Comparison of ENCODE assay signal across 17 cellular contexts in the genomic region with DNA sequence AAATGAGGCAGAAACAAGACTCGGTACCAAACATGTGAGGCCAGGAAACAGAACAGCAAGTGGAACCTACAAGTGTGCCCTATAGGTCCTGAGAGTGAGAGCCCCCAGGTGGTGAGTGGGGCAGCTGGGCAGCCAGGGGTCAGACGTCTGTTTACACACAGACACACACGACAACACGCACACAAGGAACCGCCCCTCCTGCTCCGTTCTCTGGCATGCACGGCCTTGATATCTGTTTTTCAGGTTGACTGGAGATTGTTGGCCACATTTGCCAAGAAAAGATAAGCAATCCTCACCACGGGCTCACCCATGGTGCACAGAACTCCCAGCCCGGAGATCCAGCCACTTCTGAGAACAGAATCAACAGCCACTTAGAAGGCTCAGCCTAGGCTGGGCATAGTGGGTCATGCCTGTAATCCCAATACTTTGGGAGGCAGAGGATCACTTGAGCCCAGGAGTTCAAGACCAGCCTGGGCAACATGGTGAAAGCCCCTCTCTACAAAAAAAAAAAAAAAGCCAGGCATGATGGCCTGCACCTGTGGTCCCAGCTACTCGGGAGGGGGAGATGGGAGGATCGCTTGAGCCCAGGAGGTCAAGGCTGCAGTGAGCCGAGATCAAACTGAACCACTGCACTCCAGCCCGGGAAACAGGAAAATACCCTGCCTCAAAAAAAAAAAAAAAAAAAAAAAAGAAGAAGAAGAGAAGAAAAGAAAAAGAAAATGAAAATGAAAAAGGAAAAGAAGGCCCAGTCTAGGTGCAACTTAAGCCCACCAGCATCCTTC. TPM values are rescaled to one million over a fixed set of nuclear protein-coding genes. Genes with fewer than 3 reads are reported as not detected.
DNase-seq lines count a peak whose midpoint lies in the region; ATAC-seq and TF ChIP-seq lines count a peak whose summit lies in the region.
"Had no signal": no experiment of that assay in that cellular context is flagged by ENCODE, and none has a peak within 500 bp of the region (broad histone marks: within the 10 kb centered on the region; RNA-seq: fewer than 3 reads in every experiment).

No MANE protein-coding gene starts in this region.

- H3K27me3 Mint-ChIP-seq in osteocyte (ENCODE audit: unreplicated experiment) = peaks cover 13% of the 10 kb centered on the region
- peaks cover 16% of the 10 kb centered on the region for H3K27me3 Mint-ChIP-seq in HFFc6 (ENCODE audit: insufficient read depth)

- WGBS in body of pancreas, 2 donors = 25 to 44% methylated on average over 8 to 10 of the region's 13 CpGs

- no peak overlapping the region for H3K4me3 ChIP-seq in body of pancreas
- no peak overlapping the region for H3K4me3 ChIP-seq in coronary artery

- H3K4me1 Mint-ChIP-seq in osteocyte (ENCODE audit: unreplicated experiment) = no peaks in the 10 kb centered on the region
- H3K4me1 Mint-ChIP-seq in HFFc6 (ENCODE audit: low read depth) = no peaks in the 10 kb centered on the region

- ATAC-seq in Right ventricle myocardium superior (ENCODE audit: poor library complexity) (peak; percentile 14), body of pancreas (peak; percentile 47)
- ATAC-seq: activated CD8-positive, alpha-beta memory T cell treated with anti-CD3 and anti-CD28 coated beads, Interleukin-2, amount 10 ng/mL, durations not matched to agents 7 days and 5 days; CD8-positive, alpha-beta T cell had no signal

- no peaks in the 10 kb centered on the region for H3K36me3 ChIP-seq in body of pancreas (replicated peaks in 1 of 2; ENCODE audit: insufficient read depth in 1 of 2, low read depth in 2 of 2)

- H3K4me1 ChIP-seq in body of pancreas = peaks cover 10% of the 10 kb centered on the region

- TF ChIP-seq POLR2A in body of pancreas (IDR thresholded peaks at IDR 0.05) = no peak

- intact Hi-C loops in Right ventricle myocardium superior (cut with DNase I) = no loop called here
- intact Hi-C loops in cardiac septum (cut with DNase I) = no loop called here
- intact Hi-C loops in body of pancreas (cut with DNase I) = no loop called here

- H3K9me3 Mint-ChIP-seq in osteocyte (ENCODE audit: unreplicated experiment) = no peaks in the 10 kb centered on the region
- H3K9me3 Mint-ChIP-seq in HFFc6 = no peaks in the 10 kb centered on the region
- H3K9me3 Mint-ChIP-seq: activated naive CD4-positive, alpha-beta T cell treated with anti-CD3 and anti-CD28 coated beads for 36 hours; brain; CD8-positive, alpha-beta T cell; memory B cell had no signal

- H3K4me3 Mint-ChIP-seq in osteocyte (ENCODE audit: unreplicated experiment) = no peak overlapping the region
- H3K4me3 Mint-ChIP-seq in HFFc6 = no peak overlapping the region
- H3K4me3 Mint-ChIP-seq: activated CD8-positive, alpha-beta memory T cell treated with anti-CD3 and anti-CD28 coated beads, Interleukin-2, amount 10 ng/mL, durations not matched to agents 7 days and 5 days; activated naive CD4-positive, alpha-beta T cell treated with anti-CD3 and anti-CD28 coated beads for 36 hours; brain; CD8-positive, alpha-beta T cell; memory B cell had no signal

- H3K27ac ChIP-seq in body of pancreas (no peak overlapping the region), coronary artery (no peak overlapping the region)

- no peaks in the 10 kb centered on the region for H3K9me3 ChIP-seq in body of pancreas

- H3K36me3 Mint-ChIP-seq in osteocyte (ENCODE audit: unreplicated experiment) (no peaks in the 10 kb centered on the region), HFFc6 (ENCODE audit: low read depth) (no peaks in the 10 kb centered on the region)
- H3K36me3 Mint-ChIP-seq: activated CD8-positive, alpha-beta memory T cell treated with anti-CD3 and anti-CD28 coated beads, Interleukin-2, amount 10 ng/mL, durations not matched to agents 7 days and 5 days; brain; CD8-positive, alpha-beta T cell; memory B cell had no signal

- no peaks in the 10 kb centered on the region for H3K27me3 ChIP-seq in body of pancreas

- no peak overlapping the region for H3K27ac Mint-ChIP-seq in osteocyte (ENCODE audit: unreplicated experiment)
- H3K27ac Mint-ChIP-seq in HFFc6 = no peak overlapping the region
- H3K27ac Mint-ChIP-seq: activated CD8-positive, alpha-beta memory T cell treated with anti-CD3 and anti-CD28 coated beads, Interleukin-2, amount 10 ng/mL, durations not matched to agents 7 days and 5 days; activated naive CD4-positive, alpha-beta T cell treated with anti-CD3 and anti-CD28 coated beads for 36 hours; CD8-positive, alpha-beta T cell; memory B cell had no signal

- no peak for TF ChIP-seq CTCF in body of pancreas (IDR thresholded peaks at IDR 0.05)
- TF ChIP-seq CTCF in osteocyte (IDR thresholded peaks at IDR 0.05) = no peak
- TF ChIP-seq CTCF in coronary artery (IDR thresholded peaks at IDR 0.05) = no peak
- no peak for TF ChIP-seq CTCF in HFFc6 (IDR thresholded peaks at IDR 0.05)

- no peak for DNase-seq in Right ventricle myocardium superior
- DNase-seq in cardiac septum (ENCODE audit: low spot score) = no peak
- DNase-seq in body of pancreas = peak in 2 of 4 donors; percentile 18 to 40
- peak; percentile 45 for DNase-seq in mesenteric fat pad (ENCODE audit: low spot score)
- DNase-seq in NCI-H510A treated with DMSO at 0.1 percent for 48 hours (lab: John Stamatoyannopoulos, UW) = no peak
- no peak for DNase-seq in osteocyte (ENCODE audit: extremely low spot score, unreplicated experiment)
- DNase-seq in coronary artery (ENCODE audit: low spot score) = no peak
- DNase-seq in HFFc6 = no peak
- DNase-seq: activated CD8-positive, alpha-beta memory T cell treated with anti-CD3 and anti-CD28 coated beads, Interleukin-2, amount 10 ng/mL, durations not matched to agents 7 days and 5 days; activated naive CD4-positive, alpha-beta T cell treated with anti-CD3 and anti-CD28 coated beads for 36 hours; CD8-positive, alpha-beta T cell; MM.1S; NCI-H2029; NCI-H524 treated with DMSO at 0.1 percent for 48 hours; nucleus accumbens had no signal

RNA-seq across cellular contexts. Expression of a gene that starts 19.4 kb away (rescaled TPM):
- total RNA-seq in Right ventricle myocardium superior = 234 TPM
- total RNA-seq in cardiac septum = 222 TPM
- total RNA-seq in body of pancreas = 100 to 1,000 TPM in 1 of 2 donors, 10 to 100 TPM in 1; 85.6 to 234 TPM
- 267 TPM for total RNA-seq in mesenteric fat pad
- total RNA-seq in osteocyte = 214 and 229 TPM in 2 replicates
- total RNA-seq in HFFc6 (2021; fragmentation: NEBNext Ultra II Directional; extraction: Animal tissue kit (Norgen Biotek cat#: 25700)) = 100 to 1,000 TPM; 181 to 217 (median 203) TPM
